ENCODE assay signal across 16 cellular contexts in genomic region chr20:57749861-57750260, GRCh38. TPM values are rescaled to one million over a fixed set of nuclear protein-coding genes. Genes with fewer than 3 reads are reported as not detected.
DNase-seq lines count a peak whose midpoint lies in the region; ATAC-seq, FAIRE-seq and TF ChIP-seq lines count a peak whose summit lies in the region.
"Had no signal": no experiment of that assay in that cellular context is flagged by ENCODE, and none has a peak within 500 bp of the region (broad histone marks: within the 10 kb centered on the region; RNA-seq: fewer than 3 reads in every experiment).

No MANE protein-coding gene starts in this region.

- no peak overlapping the region for H3K4me3 Mint-ChIP-seq in glutamatergic neuron (ENCODE audit: unreplicated experiment)

- intact Hi-C loops in GM12878 (cut with micrococcal nuclease; ENCODE audit: unreplicated experiment), result no loop called here

- peaks cover 7% of the 10 kb centered on the region for H3K27me3 Mint-ChIP-seq in glutamatergic neuron (ENCODE audit: unreplicated experiment)

- ATAC-seq in GM12878 (no peak), lung (ENCODE audit: insufficient read depth, low FRiP score) (no peak), upper lobe of left lung (ENCODE audit: low FRiP score in 2 of 2) (no peak)

- WGBS in GM12878 (ENCODE audit: insufficient coverage, insufficient replicate concordance, low lambda C conversion rate, missing lambda C conversion rate), result 82% methylated on average over 7 of the region's 7 CpGs
- WGBS in lung, 2 donors, result 33 to 38% methylated on average over 7 of the region's 7 CpGs
- WGBS in upper lobe of left lung, 2 donors, result 22 to 38% methylated on average over 7 of the region's 7 CpGs

- POLR2A ChIA-PET in GM12878 (lab: Charles Lee), result interaction anchor here (0.9 kb wide), 1 partner anchor 15 kb away, joined by 3 read pairs; no protein-coding TSS in a partner anchor

- no peak for TF ChIP-seq CTCF in GM12878 (IDR thresholded peaks at IDR 0.05 in 2 of 3, conservative IDR thresholded peaks at IDR 0.05 in 1 of 3; ENCODE audit: control insufficient read depth in 2 of 3, extremely low read depth in 1 of 3, insufficient read depth in 1 of 3, low read depth in 3 of 3, low read length in 3 of 3)
- TF ChIP-seq CTCF in lung (IDR thresholded peaks at IDR 0.05; ENCODE audit: control extremely low read depth, extremely low read depth), result no peak
- no peak for TF ChIP-seq CTCF in upper lobe of left lung (IDR thresholded peaks at IDR 0.05)
- TF ChIP-seq CTCF in glutamatergic neuron (IDR thresholded peaks at IDR 0.05; ENCODE audit: partially characterized antibody, unreplicated experiment), result no peak

- H3K27ac Mint-ChIP-seq in glutamatergic neuron (ENCODE audit: unreplicated experiment), result no peak overlapping the region

- peaks cover 8% of the 10 kb centered on the region for H3K9me3 Mint-ChIP-seq in glutamatergic neuron (ENCODE audit: unreplicated experiment)

- in situ Hi-C loops in GM12878 (cut with MboI), result no loop called here

- FAIRE-seq in HTR-8/SVneo (lab: Jason Lieb, UNC) (peak; percentile 42), GM12878 (lab: Jason Lieb, UNC) (no peak)

- DNase-seq in HTR-8/SVneo (ENCODE audit: insufficient read length, low spot score), result no peak
- DNase-seq in GM12878 (ENCODE audit: low read depth, low spot score), result no peak
- peak; percentile 59 for DNase-seq in lung (ENCODE audit: low spot score)
- DNase-seq in upper lobe of left lung, result peak in 1 of 2 donors; percentile 69
- no peak for DNase-seq in activated CD4-positive, alpha-beta T cell treated with anti-CD3 and anti-CD28 coated beads for 48 hours
- no peak for DNase-seq in AG08395 (ENCODE audit: low spot score)
- no peak for DNase-seq in glutamatergic neuron
- DNase-seq: BE2C; Calu3; CD4-positive, alpha-beta memory T cell; DMS79; NCI-H1092 treated with DMSO at 0.1 percent for 48 hours; NCI-H2081 treated with DMSO at 0.1 percent for 48 hours; NCI-H510A treated with DMSO at 0.1 percent for 48 hours; NCI-H82 had no signal

- no peak for TF ChIP-seq RAD21 in GM12878 (IDR thresholded peaks at IDR 0.05; ENCODE audit: insufficient read depth, low read depth, low read length)

- H4K20me1 ChIP-seq in GM12878 (ENCODE audit: control insufficient read depth, insufficient read depth), result no peaks in the 10 kb centered on the region

- H2AFZ ChIP-seq in GM12878 (ENCODE audit: control insufficient read depth, low read depth, low read length), result no peak overlapping the region

- H3K4me1 Mint-ChIP-seq in glutamatergic neuron (ENCODE audit: low read depth, unreplicated experiment), result peaks cover 16% of the 10 kb centered on the region

- TF ChIP-seq POLR2A in GM12878 (IDR thresholded peaks at IDR 0.05; ENCODE audit: low read depth, low read length) (no peak), upper lobe of left lung (IDR thresholded peaks at IDR 0.05) (no peak)

- no peak overlapping the region for H3K4me2 ChIP-seq in GM12878 (ENCODE audit: control insufficient read depth, insufficient read depth)

- RAD21 ChIA-PET in GM12878 (lab: Charles Lee; ENCODE audit: unreplicated experiment), result no interaction called here

- no peaks in the 10 kb centered on the region for H3K27me3 ChIP-seq in GM12878 (replicated peaks in 1 of 2; ENCODE audit: control insufficient read depth in 2 of 2, insufficient read depth in 2 of 2, low read length in 1 of 2)
- no peaks in the 10 kb centered on the region for H3K27me3 ChIP-seq in lung (ENCODE audit: control insufficient read depth, insufficient read depth)
- no peaks in the 10 kb centered on the region for H3K27me3 ChIP-seq in upper lobe of left lung
- H3K27me3 ChIP-seq: BE2C had no signal

- H3K36me3 Mint-ChIP-seq in glutamatergic neuron (ENCODE audit: unreplicated experiment), result no peaks in the 10 kb centered on the region
- H3K36me3 Mint-ChIP-seq: CD4-positive, alpha-beta memory T cell had no signal

- peaks cover 9% of the 10 kb centered on the region for H3K4me1 ChIP-seq in GM12878 (ENCODE audit: control insufficient read depth, insufficient read depth, low read length)
- H3K4me1 ChIP-seq in lung (ENCODE audit: control insufficient read depth in 2 of 2, insufficient read depth in 2 of 2, low read length in 2 of 2), result peaks cover 5 to 6% of the 10 kb centered on the region in 2 donors
- peaks cover 29 to 34% (median 31%) of the 10 kb centered on the region in 4 donors for H3K4me1 ChIP-seq in upper lobe of left lung

- no peak overlapping the region for H3K4me3 ChIP-seq in GM12878
- no peak overlapping the region for H3K4me3 ChIP-seq in lung
- H3K4me3 ChIP-seq in upper lobe of left lung, result no peak overlapping the region

- BruUV-seq in GM12878 (replicated peaks; lab: Mats Ljungman, UMichigan), result no TSS peak

- no peak overlapping the region for H3K9ac ChIP-seq in GM12878 (ENCODE audit: control insufficient read depth, insufficient read depth, low read length)
- H3K9ac ChIP-seq: KMS-11 had no signal

- no peaks in the 10 kb centered on the region for H3K79me2 ChIP-seq in GM12878 (ENCODE audit: control insufficient read depth, insufficient read depth, low read length)

- TF ChIP-seq EP300 in GM12878 (IDR thresholded peaks at IDR 0.05; ENCODE audit: borderline replicate concordance in 1 of 2, control insufficient read depth in 1 of 2, low read depth in 2 of 2, low read length in 2 of 2) (no peak), upper lobe of left lung (IDR thresholded peaks at IDR 0.05) (peak in 1 of 4 donors; percentile 74)

- H3K27ac ChIP-seq in GM12878 (ENCODE audit: control insufficient read depth, insufficient read depth) (no peak overlapping the region), lung (ENCODE audit: low read depth in 1 of 2, low read length in 1 of 2) (peak overlapping the region in 1 of 2 donors; percentile 35), upper lobe of left lung (peak overlapping the region; percentile 68 to 87 (median 84))
- H3K27ac ChIP-seq: KMS-11 had no signal

- H3K36me3 ChIP-seq in GM12878 (ENCODE audit: control insufficient read depth in 2 of 2, insufficient read depth in 2 of 2, low read length in 1 of 2), result no peaks in the 10 kb centered on the region
- no peaks in the 10 kb centered on the region for H3K36me3 ChIP-seq in lung (ENCODE audit: control insufficient read depth in 2 of 2, insufficient read depth in 2 of 2, low read length in 2 of 2)
- no peaks in the 10 kb centered on the region for H3K36me3 ChIP-seq in upper lobe of left lung
- H3K36me3 ChIP-seq: BE2C had no signal

- peaks cover 3% of the 10 kb centered on the region; the same call in 2 of the 3 replicates for H3K9me3 ChIP-seq in GM12878 (replicated peaks; ENCODE audit: control insufficient read depth, insufficient read depth, low read length)
- H3K9me3 ChIP-seq in lung (ENCODE audit: control insufficient read depth in 2 of 2, insufficient read depth in 1 of 2, low read length in 1 of 2), result no peaks in the 10 kb centered on the region
- no peaks in the 10 kb centered on the region for H3K9me3 ChIP-seq in upper lobe of left lung
- H3K9me3 ChIP-seq: BE2C had no signal

- CTCF ChIA-PET in GM12878 (lab: Yijun Ruan, JAX), result no interaction called here

- SMC1A ChIA-PET in GM12878 (lab: Charles Lee; ENCODE audit: uncharacterized antibody, unreplicated experiment), result no interaction called here

TF ChIP-seq in GM12878, 131 proteins besides CTCF, POLR2A, EP300 and RAD21:
- 0 out of 2 replicates have a peak, but pooled peaks have one; percentile 6 for TF ChIP-seq NFXL1 (IDR thresholded peaks at IDR 0.05; ENCODE audit: borderline replicate concordance)
- no peak for TF ChIP-seq CBX3 (IDR thresholded peaks at IDR 0.05; ENCODE audit: borderline replicate concordance, low read depth)
TF ChIP-seq in GM12878: peak in this region for 1.

RNA-seq across cellular contexts. Expression of gene PMEPA1, which starts 40.0 kb away (rescaled TPM):
- 0.17 and 0.47 TPM in 2 replicates for total RNA-seq in GM12878 (2013; cell fraction: nucleolus; rRNA removed)
- total RNA-seq in GM12878 (2014; rRNA removed) (not detected in 2 replicates), GM12878 (2014; rRNA removed; fragmentation: Illumina TruSeq; extraction: Trizol) (0.04 TPM in 1 of 2 replicates, not detected in the other), GM12878 (2021) (0.08 and 0.10 TPM in 2 replicates), lung (10 to 100 TPM in 1 of 2 donors, 1 to 10 TPM in 1; 10.0 to 44.0 TPM), upper lobe of left lung (10 to 100 TPM in 5 of 6 donors, 1 to 10 TPM in 1; 2.1 to 60.9 (median 17.6) TPM), glutamatergic neuron (ENCODE audit: unreplicated experiment) (14.4 TPM)
- 0.08 TPM for polyA plus RNA-seq in GM12878 (2011; ENCODE audit: low read depth)
- polyA plus RNA-seq in GM12878 (2011; rRNA removed) (0.03 and 0.07 TPM in 2 replicates), GM12878 (2014; fragmentation: Illumina TruSeq; extraction: Trizol) (0.03 and 0.04 TPM in 2 replicates), GM12878 (2014; fragmentation: Nextera tagmentation; extraction: Ambion mirVana) (under 1 TPM in 1 of 2 experiments, not detected in 1; 0.02 TPM), GM12878 (2014; rRNA removed) (0.03 and 0.04 TPM in 2 replicates), GM12878 (2016; fragmentation: Nextera tagmentation; extraction: Ambion mirVana) (under 1 TPM in 1 of 2 experiments, not detected in 1; 0.04 TPM), lung (10 to 100 TPM; 10.7 to 37.1 TPM)
- polyA plus RNA-seq in GM12878 (2011; cell fraction: cytosol; rRNA removed), result 0.06 and 0.15 TPM in 2 replicates
- polyA plus RNA-seq in GM12878 (2011; cell fraction: nucleus; rRNA removed), result 0.10 and 0.12 TPM in 2 replicates
- polyA plus RNA-seq in GM12878 (2012), result 0.39 and 0.58 TPM in 2 replicates
- polyA minus RNA-seq in GM12878 (2011; rRNA and poly(A)+ RNA removed), result 0.15 and 0.26 TPM in 2 replicates
- polyA minus RNA-seq in GM12878 (2011; cell fraction: cytosol; rRNA and poly(A)+ RNA removed), result 0.42 TPM in 1 of 2 replicates, not detected in the other
- not detected in 2 replicates for polyA minus RNA-seq in GM12878 (2011; cell fraction: nucleus; rRNA and poly(A)+ RNA removed)
